ENCODE assay signal across 8 cellular contexts in genomic region chr14:20469890-20470858, GRCh38. TPM values are rescaled to one million over a fixed set of nuclear protein-coding genes. Genes with fewer than 3 reads are reported as not detected.
DNase-seq lines count a peak whose midpoint lies in the region; ATAC-seq and TF ChIP-seq lines count a peak whose summit lies in the region.

No MANE protein-coding gene starts in this region.

- H2AFZ ChIP-seq in PC-3 (ENCODE audit: low read length): peak overlapping the region; percentile 84

- POLR2A ChIA-PET in PC-3 (lab: Charles Lee; ENCODE audit: unreplicated experiment): interaction anchor here (0.9 to 1.1 kb wide), 2 partner anchors 9 to 127 kb away, joined by 7 read pairs; partner anchors contain the start of genes PARP2 and PIP4P1

- no peaks in the 10 kb centered on the region for H3K9me3 Mint-ChIP-seq in activated T-cell treated with anti-CD3 and anti-CD28 coated beads, Interleukin-2, amount 50 U/mL, for 72 hours
- H3K9me3 Mint-ChIP-seq in nephron progenitor cell: no peaks in the 10 kb centered on the region

- no peaks in the 10 kb centered on the region for H3K27me3 Mint-ChIP-seq in activated T-cell treated with anti-CD3 and anti-CD28 coated beads, Interleukin-2, amount 50 U/mL, for 72 hours (ENCODE audit: low read depth)
- peaks cover 2% of the 10 kb centered on the region for H3K27me3 Mint-ChIP-seq in nephron progenitor cell (ENCODE audit: low read depth, poor library complexity)

- peak overlapping the region; percentile 92 for H3K4me2 ChIP-seq in BLaER1
- peak overlapping the region; percentile 97 for H3K4me2 ChIP-seq in PC-3 (ENCODE audit: low read length)

- TF ChIP-seq CTCF in PC-3 (conservative IDR thresholded peaks at IDR 0.05; ENCODE audit: low read depth, low read length) (no peak), fibroblast of pulmonary artery (IDR thresholded peaks at IDR 0.05; ENCODE audit: low read length, missing control alignments) (no peak), nephron progenitor cell (IDR thresholded peaks at IDR 0.05) (no peak), thoracic aorta (IDR thresholded peaks at IDR 0.05) (no peak)

- peak overlapping the region; percentile 89 for H3K27ac ChIP-seq in BLaER1
- peak overlapping the region; percentile 80 for H3K27ac ChIP-seq in PC-3 (ENCODE audit: low read length)
- peak overlapping the region; percentile 84 to 90 for H3K27ac ChIP-seq in thoracic aorta

- peak; percentile 90 for DNase-seq in PC-3
- peak; percentile 69 to 70 for DNase-seq in activated T-cell treated with anti-CD3 and anti-CD28 coated beads, Interleukin-2, amount 50 U/mL, for 72 hours
- peak; percentile 72 for DNase-seq in fibroblast of pulmonary artery (ENCODE audit: low read depth)
- peak; percentile 14 for DNase-seq in nephron progenitor cell
- DNase-seq in thoracic aorta (ENCODE audit: low spot score): peak; percentile 45

- CTCF ChIA-PET in PC-3 (lab: Charles Lee): interaction anchor here (0.6 to 1.4 kb wide), 2 partner anchors 9 to 128 kb away, joined by 4 to 7 read pairs; partner anchors contain the start of gene PIP4P1

- H3K4me1 ChIP-seq in BLaER1 (peaks cover 54% of the 10 kb centered on the region), PC-3 (ENCODE audit: insufficient read depth, low read length) (peaks cover 18% of the 10 kb centered on the region), thoracic aorta (ENCODE audit: control insufficient read depth in 1 of 2, low read depth in 2 of 2) (peaks cover 5 to 13% of the 10 kb centered on the region in 2 donors)

- peak overlapping the region; percentile 94 to 100 for H3K4me3 Mint-ChIP-seq in activated T-cell treated with anti-CD3 and anti-CD28 coated beads, Interleukin-2, amount 50 U/mL, for 72 hours
- H3K4me3 Mint-ChIP-seq in nephron progenitor cell: peak overlapping the region; percentile 96

- peak overlapping the region; percentile 99 for H3K27ac Mint-ChIP-seq in activated T-cell treated with anti-CD3 and anti-CD28 coated beads, Interleukin-2, amount 50 U/mL, for 72 hours
- H3K27ac Mint-ChIP-seq in nephron progenitor cell: peak overlapping the region; percentile 97

- peak overlapping the region; percentile 94 for H3K9ac ChIP-seq in BLaER1
- peak overlapping the region; percentile 91 for H3K9ac ChIP-seq in PC-3 (ENCODE audit: low read length)

- peak overlapping the region; percentile 85 for H3K4me3 ChIP-seq in BLaER1
- H3K4me3 ChIP-seq in PC-3 (ENCODE audit: low read length): peak overlapping the region; percentile 92
- peak overlapping the region; percentile 94 for H3K4me3 ChIP-seq in fibroblast of pulmonary artery (replicated peaks; ENCODE audit: low read depth, low read length)
- peak overlapping the region; percentile 90 for H3K4me3 ChIP-seq in thoracic aorta

- peaks cover 55% of the 10 kb centered on the region for H3K79me2 ChIP-seq in PC-3 (ENCODE audit: low read length)

- intact Hi-C loops in PC-3 (cut with micrococcal nuclease): loop anchor here (1.0 to 5.0 kb wide), 2 partner anchors 9 to 137 kb away; partner anchors contain the start of gene PIP4P1

- H3K36me3 ChIP-seq in BLaER1 (peaks cover 39% of the 10 kb centered on the region), PC-3 (ENCODE audit: low read depth, low read length) (peaks cover 30% of the 10 kb centered on the region), thoracic aorta (peaks cover 7% of the 10 kb centered on the region)

- H4K20me1 ChIP-seq in BLaER1 (peaks cover 39% of the 10 kb centered on the region), PC-3 (ENCODE audit: low read length) (peaks cover 38% of the 10 kb centered on the region)

- ATAC-seq in GM19328 (IDR thresholded peaks at IDR 0.05; ENCODE audit: unreplicated experiment) (peak; percentile 28), HG03442 (IDR thresholded peaks at IDR 0.05; ENCODE audit: unreplicated experiment) (peak; percentile 27), PC-3 (peak; percentile 77), thoracic aorta (ENCODE audit: insufficient number of reproducible peaks, low FRiP score, low read depth) (peak; percentile 76)
- ATAC-seq in activated T-cell treated with anti-CD3 and anti-CD28 coated beads, Interleukin-2, amount 50 U/mL, for 72 hours (replicated peaks in 1 of 2): peak; percentile 76 to 79

- peaks cover 27 to 33% of the 10 kb centered on the region in 2 donors for H3K36me3 Mint-ChIP-seq in activated T-cell treated with anti-CD3 and anti-CD28 coated beads, Interleukin-2, amount 50 U/mL, for 72 hours (ENCODE audit: insufficient read depth in 2 of 2)
- H3K36me3 Mint-ChIP-seq in nephron progenitor cell (ENCODE audit: low read depth): peaks cover 36% of the 10 kb centered on the region

- H3K4me1 Mint-ChIP-seq in activated T-cell treated with anti-CD3 and anti-CD28 coated beads, Interleukin-2, amount 50 U/mL, for 72 hours (ENCODE audit: low read depth): peaks cover 49% of the 10 kb centered on the region
- H3K4me1 Mint-ChIP-seq in nephron progenitor cell: peaks cover 34% of the 10 kb centered on the region

- H3K9me2 ChIP-seq in PC-3 (replicated peaks; ENCODE audit: low read length): no peaks in the 10 kb centered on the region

- H3K9me3 ChIP-seq in BLaER1 (no peaks in the 10 kb centered on the region), PC-3 (ENCODE audit: low read length) (no peaks in the 10 kb centered on the region), thoracic aorta (no peaks in the 10 kb centered on the region)

- H3K27me3 ChIP-seq in BLaER1: no peaks in the 10 kb centered on the region
- no peaks in the 10 kb centered on the region for H3K27me3 ChIP-seq in PC-3 (ENCODE audit: low read length)
- H3K27me3 ChIP-seq in thoracic aorta (replicated peaks; ENCODE audit: insufficient read depth): no peaks in the 10 kb centered on the region

- H3F3A ChIP-seq in PC-3 (ENCODE audit: low read length, unreplicated experiment): no peaks in the 10 kb centered on the region

- TSS peak; percentile 76 for BruUV-seq in PC-3 (replicated peaks; lab: Mats Ljungman, UMichigan)

RNA-seq across cellular contexts. Expression of gene PNP, which starts 1.0 kb away (rescaled TPM):
- total RNA-seq in PC-3 (2014; rRNA removed) (108 and 118 TPM in 2 replicates), thoracic aorta (100 to 1,000 TPM in 1 of 2 donors, 10 to 100 TPM in 1; 42.4 to 170 TPM)
- total RNA-seq in activated T-cell treated with anti-CD3 and anti-CD28 coated beads, Interleukin-2, amount 50 U/mL, for 72 hours: 100 to 1,000 TPM; 111 to 115 TPM

RNA-seq across cellular contexts. Expression of gene PIP4P1, which starts 8.9 kb away (rescaled TPM):
- total RNA-seq in PC-3 (2014; rRNA removed) (32.9 and 35.2 TPM in 2 replicates), thoracic aorta (10 to 100 TPM; 11.6 to 13.8 TPM)
- total RNA-seq in activated T-cell treated with anti-CD3 and anti-CD28 coated beads, Interleukin-2, amount 50 U/mL, for 72 hours: 10 to 100 TPM; 38.2 to 45.8 TPM

RNA-seq across cellular contexts. Expression of gene APEX1, which starts 15.1 kb away (rescaled TPM):
- 147 and 189 TPM in 2 replicates for total RNA-seq in PC-3 (2014; rRNA removed)
- total RNA-seq in activated T-cell treated with anti-CD3 and anti-CD28 coated beads, Interleukin-2, amount 50 U/mL, for 72 hours: 100 to 1,000 TPM; 198 to 209 TPM
- total RNA-seq in thoracic aorta: 10 to 100 TPM; 45.9 to 85.6 TPM

RNA-seq across cellular contexts. Expression of gene OSGEP, which starts 15.6 kb away (rescaled TPM):
- total RNA-seq in PC-3 (2014; rRNA removed): 57.7 and 64.1 TPM in 2 replicates
- 10 to 100 TPM; 50.7 to 68.1 TPM for total RNA-seq in activated T-cell treated with anti-CD3 and anti-CD28 coated beads, Interleukin-2, amount 50 U/mL, for 72 hours
- total RNA-seq in thoracic aorta: 100 to 1,000 TPM in 1 of 2 donors, 10 to 100 TPM in 1; 66.2 to 108 TPM

RNA-seq across cellular contexts. Expression of gene KLHL33, which starts 34.2 kb away (rescaled TPM):
- total RNA-seq in PC-3 (2014; rRNA removed): 0.17 TPM in 1 of 2 replicates, not detected in the other
- total RNA-seq in activated T-cell treated with anti-CD3 and anti-CD28 coated beads, Interleukin-2, amount 50 U/mL, for 72 hours: under 1 TPM; 0.28 to 0.29 TPM
- total RNA-seq in thoracic aorta: under 1 TPM; 0.14 to 0.42 TPM

Comparison
In these comparisons a context has a peak if more than half of its experiments do, and no peak if none do; other contexts are left out.
1. Peak in every context shown above with its lines: DNase-seq, ATAC-seq, H3K4me3 ChIP-seq and H3K27ac ChIP-seq.
2. ATAC-seq: peak in every context shown above with its lines; median percentile 78 in activated T-cell treated with anti-CD3 and anti-CD28 coated beads, Interleukin-2, amount 50 U/mL, for 72 hours; 77 in PC-3; 76 in thoracic aorta; 28 in GM19328; 27 in HG03442.
3. DNase-seq: peak in every context shown above with its lines; median percentile 90 in PC-3; 72 in fibroblast of pulmonary artery; 70 in activated T-cell treated with anti-CD3 and anti-CD28 coated beads, Interleukin-2, amount 50 U/mL, for 72 hours; 45 in thoracic aorta; 14 in nephron progenitor cell.